In genomic region chr1:195948123-195948895, GRCh38 we compare ENCODE assay signal across 24 cellular contexts.
"Had no signal": no experiment of that assay in that cellular context is flagged by ENCODE, and none has a peak within 500 bp of the region (broad histone marks: within the 10 kb centered on the region; RNA-seq: fewer than 3 reads in every experiment).

No MANE protein-coding gene starts in this region.

- H3K27me3 Mint-ChIP-seq: activated CD4-positive, alpha-beta memory T cell treated with anti-CD3 and anti-CD28 coated beads for 36 hours; activated CD4-positive, alpha-beta T cell treated with anti-CD3 and anti-CD28 coated beads, Interleukin-2, amount 10 ng/mL, durations not matched to agents 24 days and 14 days; naive thymus-derived CD4-positive, alpha-beta T cell; stimulated activated naive CD8-positive, alpha-beta T cell treated with anti-CD3 and anti-CD28 coated beads, Interleukin-15, Interleukin-2, amounts not matched to agents 100 ng/mL and 50 ng/mL, for 24 hours; type B pancreatic cell had no signal

- H3K36me3 ChIP-seq: colonic mucosa, pancreas, prostate gland, sigmoid colon had no signal

- H3K36me3 Mint-ChIP-seq: activated CD4-positive, alpha-beta memory T cell treated with anti-CD3 and anti-CD28 coated beads for 36 hours; naive thymus-derived CD4-positive, alpha-beta T cell; type B pancreatic cell had no signal

- H3K4me3 Mint-ChIP-seq: activated CD4-positive, alpha-beta memory T cell treated with anti-CD3 and anti-CD28 coated beads for 36 hours; activated CD4-positive, alpha-beta T cell treated with anti-CD3 and anti-CD28 coated beads, Interleukin-2, amount 10 ng/mL, durations not matched to agents 24 days and 14 days; naive thymus-derived CD4-positive, alpha-beta T cell; stimulated activated naive CD8-positive, alpha-beta T cell treated with anti-CD3 and anti-CD28 coated beads, Interleukin-15, Interleukin-2, amounts not matched to agents 100 ng/mL and 50 ng/mL, for 24 hours; type B pancreatic cell had no signal

- H3K4me1 ChIP-seq: colonic mucosa, pancreas, prostate gland, sigmoid colon had no signal

- H3K4me3 ChIP-seq: colonic mucosa, pancreas, prostate gland, sigmoid colon had no signal

- H3K9me3 Mint-ChIP-seq: activated CD4-positive, alpha-beta memory T cell treated with anti-CD3 and anti-CD28 coated beads for 36 hours; activated CD4-positive, alpha-beta T cell treated with anti-CD3 and anti-CD28 coated beads, Interleukin-2, amount 10 ng/mL, durations not matched to agents 24 days and 14 days had no signal

- H3K27me3 ChIP-seq: colonic mucosa, pancreas, sigmoid colon had no signal

- H3K9me3 ChIP-seq: colonic mucosa, pancreas, prostate gland, sigmoid colon had no signal

- H3K27ac ChIP-seq: colonic mucosa, epithelial cell of prostate, pancreas, prostate gland, sigmoid colon had no signal

- H3K27ac Mint-ChIP-seq: activated CD4-positive, alpha-beta memory T cell treated with anti-CD3 and anti-CD28 coated beads for 36 hours; activated CD4-positive, alpha-beta T cell treated with anti-CD3 and anti-CD28 coated beads, Interleukin-2, amount 10 ng/mL, durations not matched to agents 24 days and 14 days; stimulated activated naive CD8-positive, alpha-beta T cell treated with anti-CD3 and anti-CD28 coated beads, Interleukin-15, Interleukin-2, amounts not matched to agents 100 ng/mL and 50 ng/mL, for 24 hours had no signal

- ATAC-seq: naive thymus-derived CD4-positive, alpha-beta T cell; pancreas had no signal

- DNase-seq: activated CD4-positive, alpha-beta memory T cell treated with anti-CD3 and anti-CD28 coated beads for 36 hours; activated CD4-positive, alpha-beta T cell treated with anti-CD3 and anti-CD28 coated beads, Interleukin-2, amount 10 ng/mL, durations not matched to agents 24 days and 14 days; activated CD4-positive, CD25-positive, alpha-beta regulatory T cell treated with anti-CD3 and anti-CD28 coated beads, Interleukin-2, amount 50 U/mL, for 72 hours; activated CD8-positive, alpha-beta memory T cell treated with anti-CD3 and anti-CD28 coated beads, Interleukin-2, amount 50 U/mL, for 4 hours; activated gamma-delta T cell treated with Interleukin-2 at 50 U/mL for 16 hours; activated naive CD4-positive, alpha-beta T cell treated with anti-CD3 and anti-CD28 coated beads, Interleukin-2, amount 50 U/mL, for 16 hours; activated T-cell treated with anti-CD3 and anti-CD28 coated beads, Interleukin-2, amount 50 U/mL, for 1 hour; colonic mucosa; effector CD8-positive, alpha-beta T cell; glutamatergic neuron; midbrain; naive thymus-derived CD4-positive, alpha-beta T cell; nucleus accumbens; retina; sigmoid colon; small intestine; stimulated activated CD4-positive, alpha-beta T cell treated with anti-CD3 and anti-CD28 coated beads, Interleukin-1b, Interleukin-23, amount 100 ng/mL, for 48 hours; substantia nigra; T-helper 2 cell had no signal

- H3K4me1 Mint-ChIP-seq: activated CD4-positive, alpha-beta T cell treated with anti-CD3 and anti-CD28 coated beads, Interleukin-2, amount 10 ng/mL, durations not matched to agents 24 days and 14 days; naive thymus-derived CD4-positive, alpha-beta T cell had no signal
